Comparison of ENCODE assay signal across 19 cellular contexts in genomic region chr1:31368611-31369107, GRCh38. TPM values are rescaled to one million over a fixed set of nuclear protein-coding genes. Genes with fewer than 3 reads are reported as not detected.
DNase-seq lines count a peak whose midpoint lies in the region; ATAC-seq and TF ChIP-seq lines count a peak whose summit lies in the region.
"Had no signal": no experiment of that assay in that cellular context is flagged by ENCODE, and none has a peak within 500 bp of the region (broad histone marks: within the 10 kb centered on the region; RNA-seq: fewer than 3 reads in every experiment).

No MANE protein-coding gene starts in this region.

- no peak for TF ChIP-seq CTCF in dorsolateral prefrontal cortex (IDR thresholded peaks at IDR 0.05 in 54 of 56, conservative IDR thresholded peaks at IDR 0.05 in 2 of 56; ENCODE audit: low read depth in 1 of 56, partially characterized antibody in 56 of 56)

- H3K9me3 ChIP-seq in skeletal muscle tissue (ENCODE audit: control insufficient read depth in 3 of 3, low read length in 3 of 3), result no peaks in the 10 kb centered on the region
- H3K9me3 ChIP-seq: colonic mucosa had no signal

- no peaks in the 10 kb centered on the region for H3K27me3 ChIP-seq in dorsolateral prefrontal cortex
- no peaks in the 10 kb centered on the region for H3K27me3 ChIP-seq in skeletal muscle tissue (ENCODE audit: control insufficient read depth in 3 of 3, insufficient read depth in 3 of 3, low read length in 3 of 3)
- no peaks in the 10 kb centered on the region for H3K27me3 ChIP-seq in mesendoderm (ENCODE audit: insufficient read depth, low read length, poor library complexity)
- H3K27me3 ChIP-seq: colonic mucosa had no signal

- no peak overlapping the region for H2BK5ac ChIP-seq in mesendoderm (ENCODE audit: low read length)

- H3K4me2 ChIP-seq in mesendoderm (ENCODE audit: low read length), result no peak overlapping the region

- H3K79me1 ChIP-seq in mesendoderm (ENCODE audit: low read length), result no peaks in the 10 kb centered on the region

- H3K18ac ChIP-seq in mesendoderm (ENCODE audit: low read length), result no peak overlapping the region

- H3K36me3 Mint-ChIP-seq in activated naive CD8-positive, alpha-beta T cell treated with anti-CD3 and anti-CD28 coated beads, Interleukin-2, amount 50 U/mL, for 24 hours (ENCODE audit: low read depth), result peaks cover 9% of the 10 kb centered on the region

- no peak overlapping the region for H4K8ac ChIP-seq in mesendoderm (ENCODE audit: low read depth, low read length)

- no peak overlapping the region for H3K27ac Mint-ChIP-seq in activated naive CD8-positive, alpha-beta T cell treated with anti-CD3 and anti-CD28 coated beads, Interleukin-2, amount 50 U/mL, for 24 hours

- H3K27ac ChIP-seq in dorsolateral prefrontal cortex (peak overlapping the region in 46 of 59 donors; percentile 0 to 95 (median 44)), skeletal muscle tissue (ENCODE audit: low read depth, low read length) (peak overlapping the region; percentile 97), mesendoderm (ENCODE audit: low read depth, low read length) (no peak overlapping the region)
- H3K27ac ChIP-seq: colonic mucosa had no signal

- peak overlapping the region in 2 of 3 donors; percentile 2 to 75 for H3K9ac ChIP-seq in skeletal muscle tissue (ENCODE audit: low read depth in 1 of 3, low read length in 3 of 3)
- no peak overlapping the region for H3K9ac ChIP-seq in mesendoderm (ENCODE audit: low read length)

- no CpG with 5 or more reads among the region's 3 CpGs for WGBS in mesendoderm (ENCODE audit: extremely low coverage, insufficient coverage, low lambda C conversion rate)

- no peak for ATAC-seq in activated naive CD8-positive, alpha-beta T cell treated with anti-CD3 and anti-CD28 coated beads, Interleukin-2, amount 50 U/mL, for 24 hours
- no peak for ATAC-seq in HG03135 (IDR thresholded peaks at IDR 0.05; ENCODE audit: unreplicated experiment)
- ATAC-seq: PC-3 had no signal

- no peaks in the 10 kb centered on the region for H3K27me3 Mint-ChIP-seq in activated naive CD8-positive, alpha-beta T cell treated with anti-CD3 and anti-CD28 coated beads, Interleukin-2, amount 50 U/mL, for 24 hours

- H2AK5ac ChIP-seq in mesendoderm (ENCODE audit: low read length), result no peak overlapping the region

- H3K36me3 ChIP-seq in skeletal muscle tissue (ENCODE audit: control insufficient read depth in 3 of 3, insufficient read depth in 3 of 3, low read length in 3 of 3), result peaks cover 45 to 73% (median 47%) of the 10 kb centered on the region in 3 donors
- peaks cover 7% of the 10 kb centered on the region for H3K36me3 ChIP-seq in mesendoderm (ENCODE audit: control insufficient read depth, insufficient read depth, low read length)
- H3K36me3 ChIP-seq: colonic mucosa had no signal

- no peaks in the 10 kb centered on the region for H3K79me2 ChIP-seq in mesendoderm (ENCODE audit: control insufficient read depth, insufficient read depth, low read length)

- no peak overlapping the region for H3K56ac ChIP-seq in mesendoderm (ENCODE audit: low read length)

- DNase-seq in NCI-H2029 treated with DMSO at 0.1 percent for 48 hours (lab: John Stamatoyannopoulos, UW), result peak; percentile 74
- peak in 1 of 10 donors; percentile 9 for DNase-seq in dorsolateral prefrontal cortex
- DNase-seq in kidney tubule cell (ENCODE audit: low spot score), result peak; percentile 55
- no peak for DNase-seq in NCI-H1436 (lab: John Stamatoyannopoulos, UW)
- no peak for DNase-seq in mesendoderm
- no peak for DNase-seq in activated naive CD8-positive, alpha-beta T cell treated with anti-CD3 and anti-CD28 coated beads, Interleukin-2, amount 50 U/mL, for 24 hours
- DNase-seq: activated naive CD4-positive, alpha-beta T cell; colonic mucosa; COR-L47; foreskin melanocyte; mesenchymal stem cell; MM.1S; NCI-H1930; NCI-H69; PC-3 had no signal

- H3K23ac ChIP-seq in mesendoderm (ENCODE audit: low read length), result no peak overlapping the region

- H3K4me1 Mint-ChIP-seq in activated naive CD8-positive, alpha-beta T cell treated with anti-CD3 and anti-CD28 coated beads, Interleukin-2, amount 50 U/mL, for 24 hours, result peaks cover 9% of the 10 kb centered on the region

- no peak overlapping the region for H2BK15ac ChIP-seq in mesendoderm (replicated peaks; ENCODE audit: low read depth)

- no peak overlapping the region for H4K5ac ChIP-seq in mesendoderm (ENCODE audit: low read length)

- H3K4ac ChIP-seq in mesendoderm (ENCODE audit: low read depth, low read length), result no peak overlapping the region

- no peak overlapping the region for H2BK120ac ChIP-seq in mesendoderm (ENCODE audit: low read depth, low read length)

- intact Hi-C loops in dorsolateral prefrontal cortex (cut with DNase I), result no loop called here

- H3K4me3 ChIP-seq in dorsolateral prefrontal cortex (peak overlapping the region in 15 of 59 donors; percentile 5 to 83 (median 65)), skeletal muscle tissue (ENCODE audit: low read length in 3 of 3) (peak overlapping the region; percentile 21 to 92 (median 71)), mesendoderm (ENCODE audit: low read length) (no peak overlapping the region)
- H3K4me3 ChIP-seq: colonic mucosa had no signal

- H3K4me3 Mint-ChIP-seq in activated naive CD8-positive, alpha-beta T cell treated with anti-CD3 and anti-CD28 coated beads, Interleukin-2, amount 50 U/mL, for 24 hours, result no peak overlapping the region

- H3K9me3 Mint-ChIP-seq in activated naive CD8-positive, alpha-beta T cell treated with anti-CD3 and anti-CD28 coated beads, Interleukin-2, amount 50 U/mL, for 24 hours, result no peaks in the 10 kb centered on the region

- H3K4me1 ChIP-seq in skeletal muscle tissue (ENCODE audit: control insufficient read depth in 3 of 3, insufficient read depth in 3 of 3, low read length in 3 of 3), result peaks cover 64 to 90% (median 74%) of the 10 kb centered on the region in 3 donors
- peaks cover 3% of the 10 kb centered on the region for H3K4me1 ChIP-seq in mesendoderm (ENCODE audit: control insufficient read depth, low read depth, low read length)

RNA-seq across cellular contexts. Expression of gene FABP3, which starts 4.2 kb away (rescaled TPM):
- total RNA-seq in dorsolateral prefrontal cortex (100 to 1,000 TPM in 40 of 120 experiments, 10 to 100 TPM in 80; 26.6 to 202 (median 90.7) TPM), skeletal muscle tissue (201 TPM)
- polyA plus RNA-seq in mesendoderm (2013, experiment 1 of 2), result 13.3 TPM
- 13.1 TPM for polyA plus RNA-seq in mesendoderm (2013, experiment 2 of 2)
- total RNA-seq: SK-MEL-5; T-helper 2 cell treated with Interferon-gamma antibody and Interleukin-4, amounts not matched to agents 100 ng/mL and 5 ng/mL, for 36 hours had no signal

RNA-seq across cellular contexts. Expression of gene SERINC2, which starts 44.4 kb away (rescaled TPM):
- total RNA-seq in dorsolateral prefrontal cortex (1 to 10 TPM in 37 of 120 experiments, under 1 TPM in 79, not detected in 4; 0.19 to 2.7 (median 0.81) TPM), skeletal muscle tissue (2.1 TPM)
- 17.7 TPM for polyA plus RNA-seq in mesendoderm (2013, experiment 1 of 2)
- 17.0 TPM for polyA plus RNA-seq in mesendoderm (2013, experiment 2 of 2)
- total RNA-seq: T-helper 2 cell treated with Interferon-gamma antibody and Interleukin-4, amounts not matched to agents 100 ng/mL and 5 ng/mL, for 36 hours had no signal

Comparison
In these comparisons a context has a peak if more than half of its experiments do, and no peak if none do; other contexts are left out.
1. DNase-seq: peak in NCI-H2029 treated with DMSO at 0.1 percent for 48 hours (single experiment) and kidney tubule cell (single experiment); none in NCI-H1436 (single experiment), mesendoderm (single experiment) and activated naive CD8-positive, alpha-beta T cell treated with anti-CD3 and anti-CD28 coated beads, Interleukin-2, amount 50 U/mL, for 24 hours (single experiment).